Comparison of ENCODE assay signal across 8 cellular contexts in genomic region chr17:61574542-61575351, GRCh38. TPM values are rescaled to one million over a fixed set of nuclear protein-coding genes. Genes with fewer than 3 reads are reported as not detected.
DNase-seq lines count a peak whose midpoint lies in the region; ATAC-seq, FAIRE-seq and TF ChIP-seq lines count a peak whose summit lies in the region.

No MANE protein-coding gene starts in this region.

- no peak for FAIRE-seq in GM12891 (lab: Jason Lieb, UNC)

- DNase-seq in COR-L47 (lab: John Stamatoyannopoulos, UW): peak; percentile 20
- DNase-seq in HuH-7 (ENCODE audit: low spot score): peak; percentile 55
- DNase-seq in iPS-NIHi7 (ENCODE audit: extremely low spot score): peak; percentile 46
- no peak for DNase-seq in stimulated activated CD4-positive, alpha-beta T cell treated with anti-CD3 and anti-CD28 coated beads, Interleukin-12 subunit alpha, Interleukin-12 subunit beta, amount 100 ng/mL, for 4 hours
- DNase-seq in GM12891 (ENCODE audit: insufficient read length, low spot score): no peak
- no peak for DNase-seq in activated CD4-positive, alpha-beta T cell treated with anti-CD3 and anti-CD28 coated beads for 48 hours

- no peak for TF ChIP-seq POLR2A in GM12891 (IDR thresholded peaks at IDR 0.05; ENCODE audit: low read depth, low read length)

- peak; percentile 100 for ATAC-seq in SK-N-SH treated with all-trans-retinoic acid at 6 μM for 48 hours
- no peak for ATAC-seq in GM21619 (IDR thresholded peaks at IDR 0.05; ENCODE audit: unreplicated experiment)

TF ChIP-seq in SK-N-SH treated with all-trans-retinoic acid at 6 μM for 48 hours, 23 proteins besides CTCF, POLR2A, EP300 and RAD21:
- TF ChIP-seq PPARA (CRISPR knock-in tag; IDR thresholded peaks at IDR 0.05; ENCODE audit: borderline replicate concordance) (no peak), GLIS3 (CRISPR knock-in tag; IDR thresholded peaks at IDR 0.05) (no peak), ISL1 (CRISPR knock-in tag; IDR thresholded peaks at IDR 0.05) (no peak), ZNF8 (CRISPR knock-in tag; IDR thresholded peaks at IDR 0.05) (no peak), SNAI2 (CRISPR knock-in tag; IDR thresholded peaks at IDR 0.05) (no peak), CSDC2 (CRISPR knock-in tag; IDR thresholded peaks at IDR 0.05) (no peak), ESRRG (CRISPR knock-in tag; IDR thresholded peaks at IDR 0.05) (no peak), RARB (CRISPR knock-in tag; IDR thresholded peaks at IDR 0.05) (no peak), ZC3H10 (CRISPR knock-in tag; IDR thresholded peaks at IDR 0.05) (no peak), OSR1 (CRISPR knock-in tag; IDR thresholded peaks at IDR 0.05) (no peak), ZFP30 (CRISPR knock-in tag; IDR thresholded peaks at IDR 0.05) (no peak), TCF4 (CRISPR knock-in tag; IDR thresholded peaks at IDR 0.05; ENCODE audit: borderline replicate concordance) (no peak), ARNTL (CRISPR knock-in tag; IDR thresholded peaks at IDR 0.05; ENCODE audit: borderline replicate concordance, low read depth) (no peak), ZFP3 (CRISPR knock-in tag; IDR thresholded peaks at IDR 0.05) (no peak), CREB5 (CRISPR knock-in tag; IDR thresholded peaks at IDR 0.05; ENCODE audit: low read depth) (no peak)
- TF ChIP-seq, protein P1, sequence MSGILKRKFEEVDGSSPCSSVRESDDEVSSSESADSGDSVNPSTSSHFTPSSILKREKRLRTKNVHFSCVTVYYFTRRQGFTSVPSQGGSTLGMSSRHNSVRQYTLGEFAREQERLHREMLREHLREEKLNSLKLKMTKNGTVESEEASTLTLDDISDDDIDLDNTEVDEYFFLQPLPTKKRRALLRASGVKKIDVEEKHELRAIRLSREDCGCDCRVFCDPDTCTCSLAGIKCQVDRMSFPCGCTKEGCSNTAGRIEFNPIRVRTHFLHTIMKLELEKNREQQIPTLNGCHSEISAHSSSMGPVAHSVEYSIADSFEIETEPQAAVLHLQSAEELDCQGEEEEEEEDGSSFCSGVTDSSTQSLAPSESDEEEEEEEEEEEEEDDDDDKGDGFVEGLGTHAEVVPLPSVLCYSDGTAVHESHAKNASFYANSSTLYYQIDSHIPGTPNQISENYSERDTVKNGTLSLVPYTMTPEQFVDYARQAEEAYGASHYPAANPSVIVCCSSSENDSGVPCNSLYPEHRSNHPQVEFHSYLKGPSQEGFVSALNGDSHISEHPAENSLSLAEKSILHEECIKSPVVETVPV (CRISPR knock-in tag; IDR thresholded peaks at IDR 0.05): no peak
- TF ChIP-seq, protein P2, sequence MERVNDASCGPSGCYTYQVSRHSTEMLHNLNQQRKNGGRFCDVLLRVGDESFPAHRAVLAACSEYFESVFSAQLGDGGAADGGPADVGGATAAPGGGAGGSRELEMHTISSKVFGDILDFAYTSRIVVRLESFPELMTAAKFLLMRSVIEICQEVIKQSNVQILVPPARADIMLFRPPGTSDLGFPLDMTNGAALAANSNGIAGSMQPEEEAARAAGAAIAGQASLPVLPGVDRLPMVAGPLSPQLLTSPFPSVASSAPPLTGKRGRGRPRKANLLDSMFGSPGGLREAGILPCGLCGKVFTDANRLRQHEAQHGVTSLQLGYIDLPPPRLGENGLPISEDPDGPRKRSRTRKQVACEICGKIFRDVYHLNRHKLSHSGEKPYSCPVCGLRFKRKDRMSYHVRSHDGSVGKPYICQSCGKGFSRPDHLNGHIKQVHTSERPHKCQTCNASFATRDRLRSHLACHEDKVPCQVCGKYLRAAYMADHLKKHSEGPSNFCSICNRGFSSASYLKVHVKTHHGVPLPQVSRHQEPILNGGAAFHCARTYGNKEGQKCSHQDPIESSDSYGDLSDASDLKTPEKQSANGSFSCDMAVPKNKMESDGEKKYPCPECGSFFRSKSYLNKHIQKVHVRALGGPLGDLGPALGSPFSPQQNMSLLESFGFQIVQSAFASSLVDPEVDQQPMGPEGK (CRISPR knock-in tag; IDR thresholded peaks at IDR 0.05; ENCODE audit: borderline replicate concordance): no peak

TF ChIP-seq in GM12891, 5 proteins besides CTCF, POLR2A, EP300 and RAD21:
- TF ChIP-seq POU2F2 (IDR thresholded peaks at IDR 0.05; ENCODE audit: low read depth, low read length) (no peak), SPI1 (IDR thresholded peaks at IDR 0.05; ENCODE audit: low read depth, low read length) (no peak), PAX5 (IDR thresholded peaks at IDR 0.05; ENCODE audit: insufficient read depth, low read length, severe bottlenecking) (no peak), TAF1 (IDR thresholded peaks at IDR 0.05; ENCODE audit: low read depth, low read length) (no peak), POLR2AphosphoS5 (IDR thresholded peaks at IDR 0.05; ENCODE audit: low read depth, low read length) (no peak)

RNA-seq across cellular contexts. Expression of gene NACA2, which starts 16.3 kb away (rescaled TPM):
- 0.81 TPM for polyA plus RNA-seq in GM12891 (2012; ENCODE audit: low read depth, missing spikeins)

Comparison
In these comparisons a context has a peak if more than half of its experiments do, and no peak if none do; other contexts are left out.
1. DNase-seq: peak in COR-L47 (single experiment), HuH-7 (single experiment) and iPS-NIHi7 (single experiment); none in stimulated activated CD4-positive, alpha-beta T cell treated with anti-CD3 and anti-CD28 coated beads, Interleukin-12 subunit alpha, Interleukin-12 subunit beta, amount 100 ng/mL, for 4 hours (single experiment), GM12891 (single experiment) and activated CD4-positive, alpha-beta T cell treated with anti-CD3 and anti-CD28 coated beads for 48 hours (single experiment).